ENCODE assay signal across 14 cellular contexts in genomic region chr11:44017443-44018126, GRCh38. TPM values are rescaled to one million over a fixed set of nuclear protein-coding genes. Genes with fewer than 3 reads are reported as not detected.
DNase-seq lines count a peak whose midpoint lies in the region; ATAC-seq and TF ChIP-seq lines count a peak whose summit lies in the region.
"Had no signal": no experiment of that assay in that cellular context is flagged by ENCODE, and none has a peak within 500 bp of the region (broad histone marks: within the 10 kb centered on the region; RNA-seq: fewer than 3 reads in every experiment).

No MANE protein-coding gene starts in this region.

- H3K36me3 ChIP-seq in esophagus squamous epithelium (no peaks in the 10 kb centered on the region), ovary (no peaks in the 10 kb centered on the region)

- WGBS in esophagus squamous epithelium, 2 donors: 26 to 37% methylated on average over 2 to 3 of the region's 3 CpGs
- WGBS in ovary, 3 donors: 37 to 41% (median 39%) methylated on average over 3 of the region's 3 CpGs

- no peak for TF ChIP-seq EP300 in ovary (IDR thresholded peaks at IDR 0.05)

- DNase-seq in AG10803 (ENCODE audit: low read depth): peak; percentile 31
- peak; percentile 86 for DNase-seq in NCI-H2171 treated with DMSO at 0.1 percent for 48 hours (lab: John Stamatoyannopoulos, UW)
- DNase-seq in esophagus squamous epithelium (lab: John Stamatoyannopoulos, UW): no peak
- peak in 3 of 5 donors; percentile 5 to 17 (median 17) for DNase-seq in ovary
- no peak for DNase-seq in H4 (ENCODE audit: low spot score)
- DNase-seq in stimulated activated CD4-positive, alpha-beta T cell treated with anti-CD3 and anti-CD28 coated beads, Interleukin-1b, Interleukin-23, amount 100 ng/mL, for 48 hours: no peak
- no peak for DNase-seq in SHP77 treated with DMSO at 0.1 percent for 48 hours (lab: John Stamatoyannopoulos, UW)
- DNase-seq: activated naive CD4-positive, alpha-beta T cell treated with anti-CD3 and anti-CD28 coated beads, Interleukin-2, amount 50 U/mL, for 16 hours; nephron progenitor cell; SW 1271 had no signal

- peaks cover 0 to 14% (median 0%) of the 10 kb centered on the region in 3 donors for H3K4me1 ChIP-seq in esophagus squamous epithelium
- peaks cover 14% of the 10 kb centered on the region for H3K4me1 ChIP-seq in ovary (ENCODE audit: insufficient read depth)

- H3K27me3 ChIP-seq in esophagus squamous epithelium: no peaks in the 10 kb centered on the region
- no peaks in the 10 kb centered on the region for H3K27me3 ChIP-seq in ovary

- no peak for TF ChIP-seq POLR2A in esophagus squamous epithelium (IDR thresholded peaks at IDR 0.05)
- no peak for TF ChIP-seq POLR2A in ovary (IDR thresholded peaks at IDR 0.05)

- TF ChIP-seq CTCF in AG10803 (conservative IDR thresholded peaks at IDR 0.05; ENCODE audit: low read length) (no peak), esophagus squamous epithelium (IDR thresholded peaks at IDR 0.05) (no peak), ovary (IDR thresholded peaks at IDR 0.05) (no peak)

- intact Hi-C loops in esophagus squamous epithelium (cut with DNase I) (no loop called here), ovary (cut with DNase I) (no loop called here)

- H3K27ac ChIP-seq in esophagus squamous epithelium: peak overlapping the region in 3 of 4 donors; percentile 14 to 55 (median 38)
- peak overlapping the region; percentile 44 to 52 for H3K27ac ChIP-seq in ovary

- H3K9me3 ChIP-seq in esophagus squamous epithelium (no peaks in the 10 kb centered on the region), ovary (no peaks in the 10 kb centered on the region)

- H3K4me3 ChIP-seq in AG10803 (ENCODE audit: low read length) (no peak overlapping the region), esophagus squamous epithelium (no peak overlapping the region), ovary (no peak overlapping the region)
- H3K4me3 ChIP-seq: lung had no signal

- no peak for ATAC-seq in HG02938 (IDR thresholded peaks at IDR 0.05; ENCODE audit: unreplicated experiment)

RNA-seq across cellular contexts. Expression of gene ACCSL, which starts 30.2 kb away (rescaled TPM):
- total RNA-seq in esophagus squamous epithelium: not detected
- total RNA-seq in ovary: not detected
- polyA plus RNA-seq in ovary: under 1 TPM; 0.05 to 0.67 TPM
- not detected in 2 replicates for total RNA-seq in H4 (2014; rRNA removed; shearing (Covaris generic))
- total RNA-seq: endothelial cell of umbilical vein, H9 had no signal
- polyA plus RNA-seq: endothelial cell of umbilical vein had no signal

RNA-seq across cellular contexts. Expression of gene ACCS, which starts 48.5 kb away (rescaled TPM):
- 10 to 100 TPM in 1 of 4 donors, 1 to 10 TPM in 3; 3.4 to 22.1 (median 4.9) TPM for total RNA-seq in esophagus squamous epithelium
- 10 to 100 TPM; 11.2 to 32.4 (median 26.4) TPM for total RNA-seq in ovary
- polyA plus RNA-seq in ovary: 10 to 100 TPM; 21.4 to 39.8 TPM
- 3.1 and 3.6 TPM in 2 replicates for total RNA-seq in H4 (2014; rRNA removed; shearing (Covaris generic))

Comparison
In these comparisons a context has a peak if more than half of its experiments do, and no peak if none do; other contexts are left out.
1. DNase-seq: peak in AG10803 (single experiment), NCI-H2171 treated with DMSO at 0.1 percent for 48 hours (single experiment) and ovary (3 of 5); none in esophagus squamous epithelium (single experiment), H4 (single experiment), stimulated activated CD4-positive, alpha-beta T cell treated with anti-CD3 and anti-CD28 coated beads, Interleukin-1b, Interleukin-23, amount 100 ng/mL, for 48 hours (single experiment) and SHP77 treated with DMSO at 0.1 percent for 48 hours (single experiment).